Comparison of ENCODE assay signal across 18 cellular contexts in genomic region chr10:11509036-11509435, GRCh38.
A peak's percentile ranks its signal among the peaks of the same experiment; 100 is the strongest.
DNase-seq lines count a peak whose midpoint lies in the region; ATAC-seq and TF ChIP-seq lines count a peak whose summit lies in the region.
"Had no signal": no experiment of that assay in that cellular context is flagged by ENCODE, and none has a peak within 500 bp of the region (broad histone marks: within the 10 kb centered on the region; RNA-seq: fewer than 3 reads in every experiment).

No MANE protein-coding gene starts in this region.

- H3K27ac ChIP-seq in cardiac muscle cell (peak overlapping the region; percentile 69), heart left ventricle (no peak overlapping the region)
- H3K27ac ChIP-seq: 22Rv1 had no signal

- WGBS in heart left ventricle, 4 donors: 96 to 98% (median 96%) methylated on average over 5 of the region's 5 CpGs

- H3K36me3 ChIP-seq in cardiac muscle cell: no peaks in the 10 kb centered on the region
- H3K36me3 ChIP-seq in heart left ventricle: peaks cover 0 to 20% (median 5%) of the 10 kb centered on the region in 9 donors

- no peaks in the 10 kb centered on the region for H3K9me3 ChIP-seq in cardiac muscle cell (ENCODE audit: low read depth)
- no peaks in the 10 kb centered on the region for H3K9me3 ChIP-seq in heart left ventricle

- no peaks in the 10 kb centered on the region for H3K27me3 ChIP-seq in cardiac muscle cell
- no peaks in the 10 kb centered on the region for H3K27me3 ChIP-seq in heart left ventricle

- H3K4me1 ChIP-seq in cardiac muscle cell (ENCODE audit: low read depth) (peaks cover 4% of the 10 kb centered on the region), heart left ventricle (peaks cover 0 to 6% (median 0%) of the 10 kb centered on the region in 12 donors)

- DNase-seq in cardiac muscle cell (ENCODE audit: low read depth in 1 of 2, low spot score in 1 of 2) (peak in 1 of 2 donors; percentile 54), heart left ventricle (no peak), amniotic epithelial cell (ENCODE audit: low read depth) (peak; percentile 40), glomerular visceral epithelial cell (ENCODE audit: extremely low spot score) (peak; percentile 15), renal cortical epithelial cell (ENCODE audit: low read depth) (peak; percentile 53), HT-29 (ENCODE audit: low spot score) (no peak), NK-92 (lab: John Stamatoyannopoulos, UW; ENCODE audit: unreplicated experiment) (no peak), RKO (ENCODE audit: low spot score) (no peak)
- DNase-seq: CD8-positive, alpha-beta T cell; DND-41; MM.1S; NCI-H1092 treated with DMSO at 0.1 percent for 48 hours; NCI-H2227 treated with DMSO at 0.1 percent for 48 hours; NCI-H524 treated with DMSO at 0.1 percent for 48 hours; SHP77 treated with DMSO at 0.1 percent for 48 hours had no signal

- intact Hi-C loops in heart left ventricle (cut with DNase I): no loop called here

- H3K4me3 ChIP-seq in cardiac muscle cell: no peak overlapping the region
- H3K4me3 ChIP-seq in heart left ventricle: no peak overlapping the region
- H3K4me3 ChIP-seq: GM12878 had no signal

- ATAC-seq in heart left ventricle: no peak
- ATAC-seq: CD8-positive, alpha-beta T cell; GM12878; HepG2 had no signal

- no peak for TF ChIP-seq POLR2A in heart left ventricle (IDR thresholded peaks at IDR 0.05)

- TF ChIP-seq CTCF in cardiac muscle cell (IDR thresholded peaks at IDR 0.05; ENCODE audit: low read depth, low read length) (no peak), heart left ventricle (IDR thresholded peaks at IDR 0.05) (no peak)

Comparison
In these comparisons a context has a peak if more than half of its experiments do, and no peak if none do; other contexts are left out.
1. DNase-seq: peak in amniotic epithelial cell (single experiment), glomerular visceral epithelial cell (single experiment) and renal cortical epithelial cell (single experiment); none in heart left ventricle (0 of 5), HT-29 (single experiment), NK-92 (single experiment) and RKO (single experiment).